In genomic region chr18:3605562-3606443, GRCh38 we compare ENCODE assay signal across 8 cellular contexts.
DNase-seq lines count a peak whose midpoint lies in the region; ATAC-seq and TF ChIP-seq lines count a peak whose summit lies in the region.

No MANE protein-coding gene starts in this region.

- peak overlapping the region in 1 of 2 experiments; percentile 92 for H2BK12ac ChIP-seq in mesenchymal stem cell (ENCODE audit: low read length in 2 of 2)

- WGBS in mesenchymal stem cell = 2% methylated on average over 6 of the region's 14 CpGs

- peaks cover 20% of the 10 kb centered on the region for H3K4me1 ChIP-seq in ES-I3 (ENCODE audit: insufficient read depth, low read length)
- H3K4me1 ChIP-seq in mesenchymal stem cell (ENCODE audit: control insufficient read depth, insufficient read depth, low read depth, low read length) = peaks cover 7% of the 10 kb centered on the region

- no peaks in the 10 kb centered on the region for H3K36me3 Mint-ChIP-seq in CD14-positive monocyte

- H3K27me3 Mint-ChIP-seq in CD14-positive monocyte (ENCODE audit: low read depth in 3 of 3) = no peaks in the 10 kb centered on the region

- H2AK5ac ChIP-seq in mesenchymal stem cell (ENCODE audit: low read length, severe bottlenecking) = peak overlapping the region; percentile 61

- no peak overlapping the region for H3K23ac ChIP-seq in mesenchymal stem cell (ENCODE audit: low read length in 2 of 2)

- H3K9ac ChIP-seq in ES-I3 (ENCODE audit: low read depth, low read length) (peak overlapping the region; percentile 93), mesenchymal stem cell (ENCODE audit: low read length) (peak overlapping the region; percentile 93)

- H3K27me3 ChIP-seq in mesenchymal stem cell (ENCODE audit: control insufficient read depth in 1 of 2, insufficient read depth in 1 of 2, low read length in 2 of 2) = no peaks in the 10 kb centered on the region

- peak overlapping the region; percentile 18 for H2BK15ac ChIP-seq in mesenchymal stem cell (ENCODE audit: low read depth, poor library complexity, severe bottlenecking)

- TF ChIP-seq CTCF in CD14-positive monocyte (IDR thresholded peaks at IDR 0.05) = no peak

- H3K4me2 ChIP-seq in mesenchymal stem cell (ENCODE audit: low read length, poor library complexity, severe bottlenecking) = peak overlapping the region; percentile 59

- H4K8ac ChIP-seq in mesenchymal stem cell (ENCODE audit: low read length) = peak overlapping the region; percentile 93

- peaks cover 12% of the 10 kb centered on the region for H3K79me1 ChIP-seq in mesenchymal stem cell (replicated peaks; ENCODE audit: low read length, poor library complexity, severe bottlenecking)

- H3K4me3 ChIP-seq in mesenchymal stem cell (ENCODE audit: insufficient read depth in 1 of 2, low read depth in 1 of 2, low read length in 2 of 2) = peak overlapping the region in 1 of 2 experiments; percentile 72

- H3K27ac ChIP-seq in mesenchymal stem cell (ENCODE audit: low read length, poor library complexity, severe bottlenecking) = peak overlapping the region; percentile 98

- H3K4ac ChIP-seq in mesenchymal stem cell (ENCODE audit: low read depth in 1 of 2, low read length in 2 of 2) = peak overlapping the region; percentile 22 to 66

- intact Hi-C loops in CD14-positive monocyte (cut with micrococcal nuclease) = loop anchor here in 1 of 2 donors (10.0 kb wide), 1 partner anchor 139 kb away; no protein-coding TSS in a partner anchor

- DNase-seq in OCI-M1 (lab: John Stamatoyannopoulos, UW) = peak; percentile 95
- peak; percentile 62 for DNase-seq in central memory CD4-positive, alpha-beta T cell
- DNase-seq in mesenchymal stem cell = peak; percentile 74
- DNase-seq in CD14-positive monocyte (ENCODE audit: low spot score) = no peak
- DNase-seq in cerebellum (ENCODE audit: low spot score) = no peak
- no peak for DNase-seq in NCI-H69 (lab: John Stamatoyannopoulos, UW)

- no peak overlapping the region for H3K27ac Mint-ChIP-seq in CD14-positive monocyte

- peaks cover 28% of the 10 kb centered on the region for H3K36me3 ChIP-seq in ES-I3 (ENCODE audit: insufficient read depth, low read length)
- H3K36me3 ChIP-seq in mesenchymal stem cell (ENCODE audit: control insufficient read depth in 1 of 2, insufficient read depth in 2 of 2, low read depth in 1 of 2, low read length in 2 of 2) = no peaks in the 10 kb centered on the region

- peak overlapping the region; percentile 92 for H3K18ac ChIP-seq in mesenchymal stem cell (ENCODE audit: low read depth in 1 of 2, low read length in 2 of 2)

- peak overlapping the region; percentile 61 for H2BK5ac ChIP-seq in mesenchymal stem cell (ENCODE audit: low read depth, low read length, poor library complexity, severe bottlenecking)

- no peak for ATAC-seq in HG02884 (IDR thresholded peaks at IDR 0.05; ENCODE audit: unreplicated experiment)

- H2BK120ac ChIP-seq in mesenchymal stem cell (ENCODE audit: low read depth, low read length) = no peak overlapping the region

- H2AFZ ChIP-seq in mesenchymal stem cell (ENCODE audit: low read depth, low read length) = no peak overlapping the region

- H3K9me3 ChIP-seq in ES-I3 (ENCODE audit: control insufficient read depth, insufficient read depth, low read length) (no peaks in the 10 kb centered on the region), mesenchymal stem cell (ENCODE audit: control insufficient read depth, low read length) (no peaks in the 10 kb centered on the region)

- H3K9me3 Mint-ChIP-seq in CD14-positive monocyte = peaks cover 0 to 1% (median 0%) of the 10 kb centered on the region in 7 donors

- H3K4me3 Mint-ChIP-seq in CD14-positive monocyte = no peak overlapping the region

- peaks cover 3% of the 10 kb centered on the region for H3K4me1 Mint-ChIP-seq in CD14-positive monocyte

- H3K14ac ChIP-seq in mesenchymal stem cell (ENCODE audit: low read length in 2 of 2) = no peak overlapping the region

- peak overlapping the region; percentile 86 for H4K91ac ChIP-seq in mesenchymal stem cell (ENCODE audit: low read length)

Comparison
In these comparisons a context has a peak if more than half of its experiments do, and no peak if none do; other contexts are left out.
1. DNase-seq: peak in OCI-M1 (single experiment), central memory CD4-positive, alpha-beta T cell (single experiment) and mesenchymal stem cell (single experiment); none in CD14-positive monocyte (single experiment), cerebellum (single experiment) and NCI-H69 (single experiment).